Comparison of ENCODE assay signal across 7 cellular contexts in the genomic region with DNA sequence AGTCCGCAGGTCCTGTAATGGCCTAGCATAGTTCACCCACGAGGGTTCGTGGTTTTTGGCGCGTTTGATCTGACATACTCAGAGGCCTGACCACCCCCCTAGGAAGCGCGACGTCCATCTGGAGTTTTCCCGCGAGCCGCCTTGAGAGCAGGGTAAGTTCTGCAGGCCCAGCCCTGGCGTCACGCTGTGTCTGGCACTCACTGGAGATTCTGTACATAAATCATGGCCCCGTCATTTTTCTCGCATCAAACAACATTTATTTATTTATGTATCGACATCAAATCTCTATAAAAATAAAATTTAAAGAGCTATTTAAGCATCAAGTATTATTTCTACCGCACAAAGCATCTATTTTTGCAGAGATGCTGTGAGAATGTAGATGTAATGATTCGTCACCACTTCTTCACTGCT. TPM values are rescaled to one million over a fixed set of nuclear protein-coding genes. Genes with fewer than 3 reads are reported as not detected.
A peak's percentile ranks its signal among the peaks of the same experiment; 100 is the strongest.
DNase-seq lines count a peak whose midpoint lies in the region; ATAC-seq and TF ChIP-seq lines count a peak whose summit lies in the region.

No MANE protein-coding gene starts in this region.

- peak overlapping the region; percentile 96 for H3K4me3 Mint-ChIP-seq in HFFc6
- peak overlapping the region; percentile 98 for H3K4me3 Mint-ChIP-seq in activated CD4-positive, alpha-beta memory T cell treated with anti-CD3 and anti-CD28 coated beads for 36 hours
- peak overlapping the region; percentile 85 for H3K4me3 Mint-ChIP-seq in stimulated activated effector memory CD8-positive, alpha-beta T cell treated with anti-CD3 and anti-CD28 coated beads, Interleukin-12 subunit alpha, Interleukin-12 subunit beta, amount 100 ng/mL, for 72 hours

- no peaks in the 10 kb centered on the region; the same call in 1 of the 2 replicates for H3K36me3 Mint-ChIP-seq in HFFc6 (ENCODE audit: low read depth)
- peaks cover 13% of the 10 kb centered on the region for H3K36me3 Mint-ChIP-seq in activated CD4-positive, alpha-beta memory T cell treated with anti-CD3 and anti-CD28 coated beads for 36 hours
- H3K36me3 Mint-ChIP-seq in stimulated activated effector memory CD8-positive, alpha-beta T cell treated with anti-CD3 and anti-CD28 coated beads, Interleukin-12 subunit alpha, Interleukin-12 subunit beta, amount 100 ng/mL, for 72 hours, result peaks cover 77% of the 10 kb centered on the region

- H3K27me3 Mint-ChIP-seq in HFFc6 (ENCODE audit: insufficient read depth), result peaks cover 22% of the 10 kb centered on the region
- H3K27me3 Mint-ChIP-seq in activated CD4-positive, alpha-beta memory T cell treated with anti-CD3 and anti-CD28 coated beads for 36 hours, result peaks cover 9% of the 10 kb centered on the region

- intact Hi-C loops in activated CD4-positive, alpha-beta memory T cell treated with anti-CD3 and anti-CD28 coated beads for 36 hours (cut with micrococcal nuclease), result loop anchor here (1.0 to 5.0 kb wide), 8 partner anchors 15 to 1525 kb away; a partner anchor contains a TSS
- intact Hi-C loops in right cardiac atrium (cut with DNase I), result loop anchor here in 2 of 4 donors (2.0 to 5.0 kb wide), 2 partner anchors 22 to 35 kb away; no protein-coding TSS in a partner anchor

- POLR2A ChIA-PET in activated CD4-positive, alpha-beta memory T cell treated with anti-CD3 and anti-CD28 coated beads for 36 hours (lab: Charles Lee), result interaction anchor here (0.6 to 7.1 kb wide), 7 partner anchors 12 to 42 kb away, joined by 3 to 100 read pairs (median 20); a partner anchor contains a TSS

- H3K4me1 ChIP-seq in right cardiac atrium (ENCODE audit: control insufficient read depth, insufficient read depth, low read length), result peaks cover 4% of the 10 kb centered on the region

- H3K27me3 ChIP-seq in right cardiac atrium (ENCODE audit: control insufficient read depth, insufficient read depth), result no peaks in the 10 kb centered on the region

- DNase-seq in HFFc6 (peak; percentile 49), right cardiac atrium (no peak), mucosa of gallbladder (ENCODE audit: low spot score) (no peak), islet precursor cell (no peak), NCI-H510A (lab: John Stamatoyannopoulos, UW) (no peak)
- no peak for DNase-seq in activated CD4-positive, alpha-beta memory T cell treated with anti-CD3 and anti-CD28 coated beads for 36 hours
- no peak for DNase-seq in stimulated activated effector memory CD8-positive, alpha-beta T cell treated with anti-CD3 and anti-CD28 coated beads, Interleukin-12 subunit alpha, Interleukin-12 subunit beta, amount 100 ng/mL, for 72 hours (ENCODE audit: low spot score in 2 of 2)

- H3K4me1 Mint-ChIP-seq in HFFc6 (ENCODE audit: low read depth), result peaks cover 47% of the 10 kb centered on the region
- H3K4me1 Mint-ChIP-seq in activated CD4-positive, alpha-beta memory T cell treated with anti-CD3 and anti-CD28 coated beads for 36 hours (ENCODE audit: low read depth), result peaks cover 53% of the 10 kb centered on the region
- peaks cover 74% of the 10 kb centered on the region for H3K4me1 Mint-ChIP-seq in stimulated activated effector memory CD8-positive, alpha-beta T cell treated with anti-CD3 and anti-CD28 coated beads, Interleukin-12 subunit alpha, Interleukin-12 subunit beta, amount 100 ng/mL, for 72 hours

- ATAC-seq in right cardiac atrium, result peak; percentile 9 to 17
- no peak for ATAC-seq in stimulated activated effector memory CD8-positive, alpha-beta T cell treated with anti-CD3 and anti-CD28 coated beads, Interleukin-12 subunit alpha, Interleukin-12 subunit beta, amount 100 ng/mL, for 72 hours

- CTCF ChIA-PET in activated CD4-positive, alpha-beta memory T cell treated with anti-CD3 and anti-CD28 coated beads for 36 hours (lab: Charles Lee), result interaction anchor here (1.5 to 2.8 kb wide), 4 partner anchors 16 to 33 kb away, joined by 9 to 16 read pairs (median 10); no protein-coding TSS in a partner anchor

- H3K27ac Mint-ChIP-seq in HFFc6, result peak overlapping the region; percentile 98
- peak overlapping the region; percentile 98 for H3K27ac Mint-ChIP-seq in activated CD4-positive, alpha-beta memory T cell treated with anti-CD3 and anti-CD28 coated beads for 36 hours
- H3K27ac Mint-ChIP-seq in stimulated activated effector memory CD8-positive, alpha-beta T cell treated with anti-CD3 and anti-CD28 coated beads, Interleukin-12 subunit alpha, Interleukin-12 subunit beta, amount 100 ng/mL, for 72 hours, result peak overlapping the region; percentile 100

- under 1% methylated on average over 18 of the region's 18 CpGs for WGBS in right cardiac atrium

- H3K4me3 ChIP-seq in right cardiac atrium (ENCODE audit: low read length), result peak overlapping the region; percentile 67

- H3K9me3 Mint-ChIP-seq in HFFc6, result no peaks in the 10 kb centered on the region; the same call in 1 of the 2 replicates
- no peaks in the 10 kb centered on the region for H3K9me3 Mint-ChIP-seq in activated CD4-positive, alpha-beta memory T cell treated with anti-CD3 and anti-CD28 coated beads for 36 hours
- H3K9me3 Mint-ChIP-seq in stimulated activated effector memory CD8-positive, alpha-beta T cell treated with anti-CD3 and anti-CD28 coated beads, Interleukin-12 subunit alpha, Interleukin-12 subunit beta, amount 100 ng/mL, for 72 hours, result no peaks in the 10 kb centered on the region

- peak overlapping the region; percentile 95 for H3K27ac ChIP-seq in right cardiac atrium (ENCODE audit: low read length)

- no peaks in the 10 kb centered on the region for H3K9me3 ChIP-seq in right cardiac atrium (ENCODE audit: control insufficient read depth, low read length)

- TF ChIP-seq CTCF in HFFc6 (IDR thresholded peaks at IDR 0.05), result no peak

RNA-seq across cellular contexts. Expression of a gene that starts 0.4 kb away (rescaled TPM):
- 10 to 100 TPM; 20.3 to 24.0 (median 22.5) TPM for total RNA-seq in HFFc6 (2021; fragmentation: NEBNext Ultra II Directional; extraction: Animal tissue kit (Norgen Biotek cat#: 25700))
- total RNA-seq in activated CD4-positive, alpha-beta memory T cell treated with anti-CD3 and anti-CD28 coated beads for 36 hours, result 10 to 100 TPM; 35.3 to 36.4 TPM
- total RNA-seq in right cardiac atrium (10 to 100 TPM; 18.6 to 21.2 (median 21.0) TPM), mucosa of gallbladder (47.6 TPM)
- 17.0 TPM for polyA plus RNA-seq in right cardiac atrium

RNA-seq across cellular contexts. Expression of a gene that starts 17.6 kb away (rescaled TPM):
- total RNA-seq in HFFc6 (2021; fragmentation: NEBNext Ultra II Directional; extraction: Animal tissue kit (Norgen Biotek cat#: 25700)), result 1 to 10 TPM; 2.8 to 7.5 (median 5.3) TPM
- 1 to 10 TPM; 2.9 to 3.5 TPM for total RNA-seq in activated CD4-positive, alpha-beta memory T cell treated with anti-CD3 and anti-CD28 coated beads for 36 hours
- total RNA-seq in right cardiac atrium, result 10 to 100 TPM in 1 of 4 donors, 1 to 10 TPM in 3; 3.8 to 13.1 (median 5.3) TPM
- 4.4 TPM for polyA plus RNA-seq in right cardiac atrium
- 1.2 TPM for total RNA-seq in mucosa of gallbladder

RNA-seq across cellular contexts. Expression of a gene that starts 21.1 kb away (rescaled TPM):
- total RNA-seq in HFFc6 (2021; fragmentation: NEBNext Ultra II Directional; extraction: Animal tissue kit (Norgen Biotek cat#: 25700)), result 1,000 to 10,000 TPM; 1,737 to 2,012 (median 1,885) TPM
- 1,000 to 10,000 TPM; 2,635 to 2,697 TPM for total RNA-seq in activated CD4-positive, alpha-beta memory T cell treated with anti-CD3 and anti-CD28 coated beads for 36 hours
- 100 to 1,000 TPM; 698 to 874 (median 743) TPM for total RNA-seq in right cardiac atrium
- polyA plus RNA-seq in right cardiac atrium, result 1,031 TPM
- total RNA-seq in mucosa of gallbladder, result 1,033 TPM

RNA-seq across cellular contexts. Expression of a gene that starts 38.3 kb away (rescaled TPM):
- total RNA-seq in HFFc6 (2021; fragmentation: NEBNext Ultra II Directional; extraction: Animal tissue kit (Norgen Biotek cat#: 25700)), result 1 to 10 TPM; 5.2 to 6.9 (median 5.6) TPM
- total RNA-seq in activated CD4-positive, alpha-beta memory T cell treated with anti-CD3 and anti-CD28 coated beads for 36 hours, result 10 to 100 TPM; 10.9 to 11.7 TPM
- total RNA-seq in right cardiac atrium (10 to 100 TPM in 2 of 4 donors, 1 to 10 TPM in 2; 8.2 to 11.6 (median 10.6) TPM), mucosa of gallbladder (22.8 TPM)
- 9.3 TPM for polyA plus RNA-seq in right cardiac atrium
